ENCODE assay signal across 8 cellular contexts in genomic region chr15:68298882-68299381, GRCh38. TPM values are rescaled to one million over a fixed set of nuclear protein-coding genes. Genes with fewer than 3 reads are reported as not detected.
DNase-seq lines count a peak whose midpoint lies in the region; ATAC-seq lines count a peak whose summit lies in the region.

No MANE protein-coding gene starts in this region.

- ATAC-seq in HG03342 (IDR thresholded peaks at IDR 0.05; ENCODE audit: unreplicated experiment) = peak; percentile 87
- peak; percentile 84 for ATAC-seq in activated T-helper 17 cell treated with anti-CD3 and anti-CD28 coated beads, Interleukin-2, amount 50 U/mL, for 72 hours (replicated peaks)

- H3K14ac ChIP-seq in mesenchymal stem cell (ENCODE audit: low read length in 2 of 2) = no peak overlapping the region

- no peak overlapping the region for H2AFZ ChIP-seq in mesenchymal stem cell (ENCODE audit: low read depth, low read length)

- no peaks in the 10 kb centered on the region for H3K27me3 ChIP-seq in mesenchymal stem cell (ENCODE audit: control insufficient read depth in 1 of 2, insufficient read depth in 1 of 2, low read length in 2 of 2)

- peaks cover 12% of the 10 kb centered on the region for H3K79me1 ChIP-seq in mesenchymal stem cell (replicated peaks; ENCODE audit: low read length, poor library complexity, severe bottlenecking)

- H3K27ac Mint-ChIP-seq in activated T-helper 17 cell treated with anti-CD3 and anti-CD28 coated beads, Interleukin-2, amount 50 U/mL, for 72 hours = peak overlapping the region; percentile 62

- H3K4me3 Mint-ChIP-seq in activated T-helper 17 cell treated with anti-CD3 and anti-CD28 coated beads, Interleukin-2, amount 50 U/mL, for 72 hours = peak overlapping the region; percentile 65

- DNase-seq in CD1c-positive myeloid dendritic cell (ENCODE audit: extremely low spot score) (peak; percentile 58), GM19240 (ENCODE audit: insufficient read length, low spot score) (peak; percentile 45), mesenchymal stem cell (peak; percentile 61), caudate nucleus (lab: John Stamatoyannopoulos, UW) (no peak), SW 1271 (lab: John Stamatoyannopoulos, UW) (no peak), NCI-H2227 treated with DMSO at 0.1 percent for 48 hours (lab: John Stamatoyannopoulos, UW) (no peak)

- no peak overlapping the region for H2BK12ac ChIP-seq in mesenchymal stem cell (ENCODE audit: low read length in 2 of 2)

- H2BK5ac ChIP-seq in mesenchymal stem cell (ENCODE audit: low read depth, low read length, poor library complexity, severe bottlenecking) = no peak overlapping the region

- H3K9me3 ChIP-seq in mesenchymal stem cell (ENCODE audit: control insufficient read depth, low read length) = no peaks in the 10 kb centered on the region

- no peak overlapping the region for H3K18ac ChIP-seq in mesenchymal stem cell (ENCODE audit: low read depth in 1 of 2, low read length in 2 of 2)

- H3K23ac ChIP-seq in mesenchymal stem cell (ENCODE audit: low read length in 2 of 2) = no peak overlapping the region

- H3K9ac ChIP-seq in mesenchymal stem cell (ENCODE audit: low read length) = peak overlapping the region; percentile 66

- no peak overlapping the region for H3K27ac ChIP-seq in mesenchymal stem cell (ENCODE audit: low read length, poor library complexity, severe bottlenecking)
- H3K27ac ChIP-seq in caudate nucleus (ENCODE audit: low read depth, low read length) = no peak overlapping the region

- H4K91ac ChIP-seq in mesenchymal stem cell (ENCODE audit: low read length) = no peak overlapping the region

- no peak overlapping the region for H3K4me2 ChIP-seq in mesenchymal stem cell (ENCODE audit: low read length, poor library complexity, severe bottlenecking)

- H3K27me3 Mint-ChIP-seq in activated T-helper 17 cell treated with anti-CD3 and anti-CD28 coated beads, Interleukin-2, amount 50 U/mL, for 72 hours = no peaks in the 10 kb centered on the region

- H2BK15ac ChIP-seq in mesenchymal stem cell (ENCODE audit: low read depth, poor library complexity, severe bottlenecking) = no peak overlapping the region

- H2BK120ac ChIP-seq in mesenchymal stem cell (ENCODE audit: low read depth, low read length) = no peak overlapping the region

- no peak overlapping the region for H2AK5ac ChIP-seq in mesenchymal stem cell (ENCODE audit: low read length, severe bottlenecking)

- H3K9me3 Mint-ChIP-seq in activated T-helper 17 cell treated with anti-CD3 and anti-CD28 coated beads, Interleukin-2, amount 50 U/mL, for 72 hours = no peaks in the 10 kb centered on the region

- peak overlapping the region in 1 of 2 experiments; percentile 73 for H3K4me3 ChIP-seq in mesenchymal stem cell (ENCODE audit: insufficient read depth in 1 of 2, low read depth in 1 of 2, low read length in 2 of 2)

- H3K4me1 ChIP-seq in mesenchymal stem cell (ENCODE audit: control insufficient read depth, insufficient read depth, low read depth, low read length) = peaks cover 8% of the 10 kb centered on the region

- WGBS in mesenchymal stem cell = 90% methylated on average over 6 of the region's 6 CpGs

- peaks cover 5% of the 10 kb centered on the region for H3K4me1 Mint-ChIP-seq in activated T-helper 17 cell treated with anti-CD3 and anti-CD28 coated beads, Interleukin-2, amount 50 U/mL, for 72 hours

- no peak overlapping the region for H4K8ac ChIP-seq in mesenchymal stem cell (ENCODE audit: low read length)

- H3K36me3 ChIP-seq in mesenchymal stem cell (ENCODE audit: control insufficient read depth in 1 of 2, insufficient read depth in 2 of 2, low read depth in 1 of 2, low read length in 2 of 2) = peaks cover 39 to 40% of the 10 kb centered on the region in 2 experiments

- H3K4ac ChIP-seq in mesenchymal stem cell (ENCODE audit: low read depth in 1 of 2, low read length in 2 of 2) = no peak overlapping the region

- peaks cover 16% of the 10 kb centered on the region for H3K36me3 Mint-ChIP-seq in activated T-helper 17 cell treated with anti-CD3 and anti-CD28 coated beads, Interleukin-2, amount 50 U/mL, for 72 hours (ENCODE audit: low read depth)

RNA-seq across cellular contexts. Expression of gene FEM1B, which starts 21.4 kb away (rescaled TPM):
- 10 to 100 TPM; 35.1 to 43.6 TPM for total RNA-seq in activated T-helper 17 cell treated with anti-CD3 and anti-CD28 coated beads, Interleukin-2, amount 50 U/mL, for 72 hours
- 28.3 TPM for polyA plus RNA-seq in mesenchymal stem cell (2013, experiment 1 of 2)
- 28.2 TPM for polyA plus RNA-seq in mesenchymal stem cell (2013, experiment 2 of 2)

Comparison
In these comparisons a context has a peak if more than half of its experiments do, and no peak if none do; other contexts are left out.
1. DNase-seq: peak in CD1c-positive myeloid dendritic cell (single experiment), GM19240 (single experiment) and mesenchymal stem cell (single experiment); none in caudate nucleus (0 of 61), SW 1271 (0 of 2) and NCI-H2227 treated with DMSO at 0.1 percent for 48 hours (single experiment).